Comparison of ENCODE assay signal across 17 cellular contexts in the genomic region with DNA sequence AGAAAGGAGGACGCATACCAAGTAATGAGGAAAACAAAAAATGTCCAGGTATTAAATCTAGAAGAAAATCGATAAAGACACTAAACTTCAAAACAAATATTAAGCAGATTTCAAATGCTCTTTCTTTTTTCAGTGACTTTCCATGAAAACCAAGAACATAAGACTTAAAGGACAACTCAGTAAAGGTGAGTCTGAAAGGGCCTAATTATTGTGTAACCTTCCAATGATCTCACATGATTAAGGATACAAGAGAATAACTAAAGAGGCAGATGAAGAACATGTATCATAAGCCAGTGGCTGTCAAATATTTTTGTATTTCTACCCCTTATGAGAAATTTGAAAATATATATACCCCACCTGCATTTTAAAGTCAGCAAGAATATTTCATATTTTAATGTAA. TPM values are rescaled to one million over a fixed set of nuclear protein-coding genes. Genes with fewer than 3 reads are reported as not detected.
A peak's percentile ranks its signal among the peaks of the same experiment; 100 is the strongest.
DNase-seq lines count a peak whose midpoint lies in the region; ATAC-seq, FAIRE-seq and TF ChIP-seq lines count a peak whose summit lies in the region.
"Had no signal": no experiment of that assay in that cellular context is flagged by ENCODE, and none has a peak within 500 bp of the region (broad histone marks: within the 10 kb centered on the region; RNA-seq: fewer than 3 reads in every experiment).

No MANE protein-coding gene starts in this region.

- CTCF ChIA-PET in activated naive CD4-positive, alpha-beta T cell treated with anti-CD3 and anti-CD28 coated beads for 36 hours (lab: Charles Lee), result interaction anchor here (0.6 kb wide), 1 partner anchor 72 kb away, joined by 3 read pairs; no protein-coding TSS in a partner anchor

- FAIRE-seq in D721Med (lab: Jason Lieb, UNC), result no peak
- FAIRE-seq: A549, GM12878, HTR-8/SVneo had no signal

- intact Hi-C loops in activated naive CD4-positive, alpha-beta T cell treated with anti-CD3 and anti-CD28 coated beads for 36 hours (cut with micrococcal nuclease), result no loop called here
- intact Hi-C loops in left ventricle myocardium superior (cut with micrococcal nuclease), result no loop called here

- ATAC-seq in activated naive CD4-positive, alpha-beta T cell treated with anti-CD3 and anti-CD28 coated beads, Interleukin-2, amount 50 U/mL, for 72 hours, result no peak
- no peak for ATAC-seq in left ventricle myocardium superior
- ATAC-seq: A549, GM12878, HCT116 had no signal

- H3K4me1 Mint-ChIP-seq in activated naive CD4-positive, alpha-beta T cell treated with anti-CD3 and anti-CD28 coated beads for 36 hours (ENCODE audit: low read depth), result peaks cover 4% of the 10 kb centered on the region
- H3K4me1 Mint-ChIP-seq in mesothelial cell of epicardium, result peaks cover 27% of the 10 kb centered on the region

- H3K27me3 Mint-ChIP-seq in activated naive CD4-positive, alpha-beta T cell treated with anti-CD3 and anti-CD28 coated beads for 36 hours (ENCODE audit: low read depth), result no peaks in the 10 kb centered on the region
- H3K27me3 Mint-ChIP-seq in mesothelial cell of epicardium (ENCODE audit: low read depth), result no peaks in the 10 kb centered on the region
- H3K27me3 Mint-ChIP-seq: CD4-positive, alpha-beta T cell had no signal

- no peak overlapping the region for H3K4me3 ChIP-seq in epithelial cell of esophagus (ENCODE audit: low read length)
- H3K4me3 ChIP-seq: A549, GM12878 had no signal

- no peaks in the 10 kb centered on the region for H3K9me3 Mint-ChIP-seq in activated naive CD4-positive, alpha-beta T cell treated with anti-CD3 and anti-CD28 coated beads for 36 hours
- H3K9me3 Mint-ChIP-seq in activated naive CD4-positive, alpha-beta T cell treated with anti-CD3 and anti-CD28 coated beads, Interleukin-2, amount 50 U/mL, for 72 hours, result no peaks in the 10 kb centered on the region
- no peaks in the 10 kb centered on the region for H3K9me3 Mint-ChIP-seq in mesothelial cell of epicardium
- H3K9me3 Mint-ChIP-seq: CD4-positive, alpha-beta T cell; HFFc6 had no signal

- H3K36me3 Mint-ChIP-seq in activated naive CD4-positive, alpha-beta T cell treated with anti-CD3 and anti-CD28 coated beads for 36 hours (ENCODE audit: low read depth), result peaks cover 16% of the 10 kb centered on the region
- H3K36me3 Mint-ChIP-seq in activated naive CD4-positive, alpha-beta T cell treated with anti-CD3 and anti-CD28 coated beads, Interleukin-2, amount 50 U/mL, for 72 hours, result peaks cover 0 to 7% of the 10 kb centered on the region in 2 donors
- peaks cover 6% of the 10 kb centered on the region for H3K36me3 Mint-ChIP-seq in mesothelial cell of epicardium

- no peak for DNase-seq in activated naive CD4-positive, alpha-beta T cell treated with anti-CD3 and anti-CD28 coated beads for 36 hours
- no peak for DNase-seq in activated naive CD4-positive, alpha-beta T cell treated with anti-CD3 and anti-CD28 coated beads, Interleukin-2, amount 50 U/mL, for 72 hours (ENCODE audit: low spot score in 2 of 2)
- DNase-seq in epithelial cell of esophagus (ENCODE audit: low read depth) (peak; percentile 60), mesothelial cell of epicardium (ENCODE audit: low spot score in 2 of 2, unreplicated experiment in 2 of 2) (no peak), left ventricle myocardium superior (no peak), D721Med (ENCODE audit: insufficient read length, low spot score) (no peak), NCI-H1048 (lab: John Stamatoyannopoulos, UW) (no peak)
- DNase-seq: AML-193; CD4-positive, alpha-beta T cell; DMS79 treated with DMSO at 0.1 percent for 48 hours; GOT3; H7; HFFc6 had no signal

- TF ChIP-seq CTCF in epithelial cell of esophagus (IDR thresholded peaks at IDR 0.05; ENCODE audit: insufficient read depth, low read depth, low read length, missing control alignments) (no peak), mesothelial cell of epicardium (IDR thresholded peaks at IDR 0.05; ENCODE audit: unreplicated experiment) (no peak), D721Med (IDR thresholded peaks at IDR 0.05; ENCODE audit: insufficient read depth, missing control alignments) (no peak)

- no peak overlapping the region for H3K4me3 Mint-ChIP-seq in activated naive CD4-positive, alpha-beta T cell treated with anti-CD3 and anti-CD28 coated beads for 36 hours
- H3K4me3 Mint-ChIP-seq in mesothelial cell of epicardium, result no peak overlapping the region
- H3K4me3 Mint-ChIP-seq: CD4-positive, alpha-beta T cell; HFFc6 had no signal

- H3K27ac Mint-ChIP-seq in activated naive CD4-positive, alpha-beta T cell treated with anti-CD3 and anti-CD28 coated beads for 36 hours, result peak overlapping the region; percentile 48
- no peak overlapping the region for H3K27ac Mint-ChIP-seq in activated naive CD4-positive, alpha-beta T cell treated with anti-CD3 and anti-CD28 coated beads, Interleukin-2, amount 50 U/mL, for 72 hours
- H3K27ac Mint-ChIP-seq in mesothelial cell of epicardium, result peak overlapping the region; percentile 71
- H3K27ac Mint-ChIP-seq: CD4-positive, alpha-beta T cell; HFFc6 had no signal

RNA-seq across cellular contexts. Expression of a gene that starts 30.7 kb away (rescaled TPM):
- 100 to 1,000 TPM; 102 to 103 TPM for total RNA-seq in activated naive CD4-positive, alpha-beta T cell treated with anti-CD3 and anti-CD28 coated beads for 36 hours
- 100 to 1,000 TPM in 1 of 2 donors, 10 to 100 TPM in 1; 91.6 to 151 TPM for total RNA-seq in activated naive CD4-positive, alpha-beta T cell treated with anti-CD3 and anti-CD28 coated beads, Interleukin-2, amount 50 U/mL, for 72 hours
- 61.5 to 66.0 TPM (median 62.6 TPM) in 3 replicates for total RNA-seq in mesothelial cell of epicardium
- 46.3 TPM for total RNA-seq in left ventricle myocardium superior

Comparison
In these comparisons a context has a peak if more than half of its experiments do, and no peak if none do; other contexts are left out.
1. H3K27ac Mint-ChIP-seq: peak in activated naive CD4-positive, alpha-beta T cell treated with anti-CD3 and anti-CD28 coated beads for 36 hours (single experiment) and mesothelial cell of epicardium (single experiment); none in activated naive CD4-positive, alpha-beta T cell treated with anti-CD3 and anti-CD28 coated beads, Interleukin-2, amount 50 U/mL, for 72 hours (0 of 2).